8 cellular contexts compared by ENCODE assay signal in genomic region chr12:108562348-108563134, GRCh38. TPM values are rescaled to one million over a fixed set of nuclear protein-coding genes. Genes with fewer than 3 reads are reported as not detected.
DNase-seq lines count a peak whose midpoint lies in the region; ATAC-seq and TF ChIP-seq lines count a peak whose summit lies in the region.

Gene ISCU (plus strand): TSS chr12:108562596. CDS start chr12:108562623, 27 bp downstream.

- H3K79me2 ChIP-seq in DOHH2 (ENCODE audit: control insufficient read depth, low read length) = peaks cover 64% of the 10 kb centered on the region
- H3K79me2 ChIP-seq in GM23338 (replicated peaks; ENCODE audit: insufficient read depth) = peaks cover 54% of the 10 kb centered on the region

- H3K9me3 ChIP-seq in DOHH2 (ENCODE audit: control insufficient read depth, insufficient read depth, low read length) (no peaks in the 10 kb centered on the region), esophagus squamous epithelium (no peaks in the 10 kb centered on the region)

- DNase-seq in GM23338 (ENCODE audit: low spot score) (peak; percentile 98), Kasumi-1 (lab: John Stamatoyannopoulos, UW) (peak; percentile 92 to 94), RKO (ENCODE audit: low spot score) (peak; percentile 95), activated T-helper 1 cell treated with Interleukin-2 at 50 U/mL for 16 hours (ENCODE audit: low read depth) (peak; percentile 99), esophagus squamous epithelium (lab: John Stamatoyannopoulos, UW) (peak; percentile 75), myocyte (ENCODE audit: low read depth) (peak; percentile 97)
- DNase-seq in stimulated activated CD8-positive, alpha-beta memory T cell treated with anti-CD3 and anti-CD28 coated beads, Interleukin-7, amount 100 ng/mL, for 4 hours (ENCODE audit: low read depth in 2 of 2) = peak; percentile 95 to 98

- TF ChIP-seq CTCF in DOHH2 (IDR thresholded peaks at IDR 0.05; ENCODE audit: low read depth, low read length, poor library complexity, severe bottlenecking) = no peak
- no peak for TF ChIP-seq CTCF in GM23338 (conservative IDR thresholded peaks at IDR 0.05; ENCODE audit: low read depth in 2 of 2)
- no peak for TF ChIP-seq CTCF in esophagus squamous epithelium (IDR thresholded peaks at IDR 0.05)

- peak; percentile 84 for ATAC-seq in GM23338

- H3K4me1 ChIP-seq in DOHH2 (ENCODE audit: control insufficient read depth, low read length) = peaks cover 65% of the 10 kb centered on the region
- H3K4me1 ChIP-seq in GM23338 (ENCODE audit: insufficient read depth) = no peaks in the 10 kb centered on the region; the same call in 1 of the 2 replicates
- H3K4me1 ChIP-seq in esophagus squamous epithelium = peaks cover 28 to 81% (median 40%) of the 10 kb centered on the region in 3 donors

- no peaks in the 10 kb centered on the region for H3K9me2 ChIP-seq in DOHH2 (replicated peaks; ENCODE audit: control insufficient read depth, low read length)
- no peaks in the 10 kb centered on the region for H3K9me2 ChIP-seq in GM23338 (ENCODE audit: insufficient read depth)

- H3F3A ChIP-seq in DOHH2 (ENCODE audit: control insufficient read depth, insufficient read depth) (peaks cover 8% of the 10 kb centered on the region; the same call in 1 of the 2 replicates), GM23338 (replicated peaks; ENCODE audit: low read depth) (peaks cover 5% of the 10 kb centered on the region; the same call in 1 of the 2 replicates)

- H3K36me3 Mint-ChIP-seq in GM23338 (ENCODE audit: low read depth) = peaks cover 47% of the 10 kb centered on the region

- no peaks in the 10 kb centered on the region; the same call in 2 of the 3 replicates for H3K9me3 Mint-ChIP-seq in GM23338

- H3K27ac Mint-ChIP-seq in GM23338 = peak within 1 kb of the TSS; percentile 100

- peak in 2 of 4 donors; percentile 94 to 99 for TF ChIP-seq POLR2A in esophagus squamous epithelium (IDR thresholded peaks at IDR 0.05)

- peak within 1 kb of the TSS; percentile 100 for H3K4me3 Mint-ChIP-seq in GM23338

- 0% methylated on average over 19 of the region's 72 CpGs; no CpG with 5 or more reads in 1 of the 2 donors for WGBS in esophagus squamous epithelium, 2 donors

- H3K36me3 ChIP-seq in DOHH2 (ENCODE audit: control insufficient read depth, low read length) = peaks cover 76% of the 10 kb centered on the region
- peaks cover 33% of the 10 kb centered on the region for H3K36me3 ChIP-seq in GM23338 (ENCODE audit: insufficient read depth)
- peaks cover 0 to 47% (median 16%) of the 10 kb centered on the region in 3 donors for H3K36me3 ChIP-seq in esophagus squamous epithelium

- 0 out of 2 replicates have a peak within 1 kb of the TSS, but pooled peaks have one; percentile 2 for H2AFZ ChIP-seq in GM23338

- peaks cover 20% of the 10 kb centered on the region for H3K4me1 Mint-ChIP-seq in GM23338

- H3K27ac ChIP-seq in DOHH2 (ENCODE audit: low read depth, low read length) = peak within 1 kb of the TSS; percentile 87
- peak within 1 kb of the TSS; percentile 87 for H3K27ac ChIP-seq in GM23338 (ENCODE audit: low read depth)
- peak within 1 kb of the TSS; percentile 95 to 98 (median 96) for H3K27ac ChIP-seq in esophagus squamous epithelium

- H3K27me3 Mint-ChIP-seq in GM23338 (ENCODE audit: insufficient read depth, low read depth, poor library complexity) = no peaks in the 10 kb centered on the region

- H3K27me3 ChIP-seq in DOHH2 (ENCODE audit: control insufficient read depth, low read length) (no peaks in the 10 kb centered on the region), GM23338 (ENCODE audit: insufficient read depth) (no peaks in the 10 kb centered on the region), esophagus squamous epithelium (no peaks in the 10 kb centered on the region)

- H4K20me1 ChIP-seq in DOHH2 (ENCODE audit: control insufficient read depth, insufficient read depth, low read depth, low read length) (peaks cover 7% of the 10 kb centered on the region; the same call in 1 of the 2 replicates), GM23338 (replicated peaks; ENCODE audit: insufficient read depth) (peaks cover 27% of the 10 kb centered on the region)

- intact Hi-C loops in esophagus squamous epithelium (cut with DNase I) = loop anchor here (5.0 to 10.0 kb wide), 3 partner anchors 55 to 532 kb away; partner anchors contain the start of genes ALKBH2 and UNG

- H3K4me2 ChIP-seq in DOHH2 (ENCODE audit: low read length) (peak within 1 kb of the TSS; percentile 98), GM23338 (peak within 1 kb of the TSS; percentile 89)

- H3K4me3 ChIP-seq in DOHH2 (ENCODE audit: low read length) (peak within 1 kb of the TSS; percentile 93), GM23338 (peak within 1 kb of the TSS; percentile 95), esophagus squamous epithelium (peak within 1 kb of the TSS; percentile 82 to 94 (median 93))

TF ChIP-seq in GM23338, 12 proteins besides CTCF, POLR2A, EP300 and RAD21:
- TF ChIP-seq NANOG (IDR thresholded peaks at IDR 0.05; ENCODE audit: borderline replicate concordance) (no peak), REST (IDR thresholded peaks at IDR 0.05; ENCODE audit: unreplicated experiment) (no peak), CREB1 (CRISPR knock-in tag; IDR thresholded peaks at IDR 0.05; ENCODE audit: low read depth) (peak; percentile 98), ETS1 (IDR thresholded peaks at IDR 0.05) (peak; percentile 26), POLR2AphosphoS5 (IDR thresholded peaks at IDR 0.05; ENCODE audit: low read depth) (peak; percentile 92)

RNA-seq across cellular contexts. Expression of gene ISCU, which starts in this region (rescaled TPM):
- 88.0 and 123 TPM in 2 replicates for total RNA-seq in GM23338 (2014; rRNA removed; shearing (Covaris generic))
- polyA plus RNA-seq in GM23338 (2016; fragmentation: Nextera tagmentation; extraction: Ambion mirVana) = 110 and 129 TPM in 2 replicates
- total RNA-seq in esophagus squamous epithelium = 100 to 1,000 TPM in 1 of 4 donors, 10 to 100 TPM in 3; 50.7 to 132 (median 85.3) TPM
- 129 and 149 TPM in 2 replicates for total RNA-seq in myocyte
- 188 TPM for polyA plus RNA-seq in myocyte (2012)

Comparison
In these comparisons a context has a peak if more than half of its experiments do, and no peak if none do; other contexts are left out.
1. Peak in every context shown above with its lines: DNase-seq, ATAC-seq, H3K4me3 ChIP-seq and H3K27ac ChIP-seq.